In the genomic region with DNA sequence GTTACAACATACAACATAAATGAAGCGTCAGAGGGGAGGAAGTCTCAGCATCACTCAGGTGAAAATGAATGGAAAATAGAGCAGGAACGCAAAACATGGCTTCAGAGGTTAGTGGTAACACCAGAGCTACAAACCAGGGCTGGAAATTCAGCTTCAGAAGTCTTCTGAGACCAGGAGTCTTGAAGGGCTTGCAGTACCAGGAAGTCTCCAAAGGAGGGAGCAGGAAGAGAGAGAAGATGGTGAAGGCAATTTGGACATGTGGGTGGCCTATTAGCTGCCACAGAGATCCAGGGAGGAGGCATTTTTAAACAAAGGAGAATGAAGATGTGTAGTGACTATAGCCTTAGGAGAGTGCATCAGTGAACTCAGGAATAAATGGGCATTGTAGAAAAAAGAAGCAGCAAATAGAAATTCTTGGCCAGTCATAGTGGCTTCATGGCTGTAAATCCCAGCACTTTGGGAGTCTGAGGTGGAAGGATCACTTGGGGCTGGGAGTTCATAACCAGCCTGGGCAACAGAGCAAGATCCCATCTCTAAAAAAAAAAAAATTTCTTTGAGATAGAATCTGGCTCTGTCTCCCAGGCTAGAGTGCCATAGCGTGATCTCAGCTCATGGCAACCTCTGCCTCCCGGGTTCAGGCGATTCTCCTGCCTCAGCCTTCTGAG, we compare ENCODE assay signal across 8 cellular contexts. TPM values are rescaled to one million over a fixed set of nuclear protein-coding genes. Genes with fewer than 3 reads are reported as not detected.
A peak's percentile ranks its signal among the peaks of the same experiment; 100 is the strongest.
DNase-seq lines count a peak whose midpoint lies in the region; ATAC-seq, FAIRE-seq and TF ChIP-seq lines count a peak whose summit lies in the region.

No MANE protein-coding gene starts in this region.

- intact Hi-C loops in Calu3 (cut with micrococcal nuclease; ENCODE audit: unreplicated experiment) = loop anchor here (10.0 kb wide), 1 partner anchor 174 kb away; the partner anchor contains the start of gene CCAR1
- intact Hi-C loops in K562 (cut with micrococcal nuclease) = loop anchor here (10.0 kb wide), 1 partner anchor 354 kb away; the partner anchor contains the start of gene DDX50
- intact Hi-C loops in spleen (cut with DNase I; ENCODE audit: low total_unique reads) = no loop called here

- peak; percentile 94 for FAIRE-seq in K562 (lab: Jason Lieb, UNC)

- TF ChIP-seq RAD21 in K562 (CRISPR knock-in tag; conservative IDR thresholded peaks at IDR 0.05 in 1 of 2, IDR thresholded peaks at IDR 0.05 in 1 of 2) = peak; percentile 77 to 90

- H3K9ac ChIP-seq in K562 (ENCODE audit: insufficient read depth in 1 of 2, low read depth in 2 of 2, low read length in 2 of 2) = no peak overlapping the region

- H3K79me2 ChIP-seq in K562 (ENCODE audit: control insufficient read depth, insufficient read depth, low read length) = no peaks in the 10 kb centered on the region

- TF ChIP-seq POLR2A in Peyer's patch (IDR thresholded peaks at IDR 0.05) (no peak), K562 (conservative IDR thresholded peaks at IDR 0.05) (no peak), spleen (IDR thresholded peaks at IDR 0.05) (no peak)

- peak overlapping the region; percentile 93 for H2AFZ ChIP-seq in K562 (ENCODE audit: low read depth, low read length)

- peak; percentile 68 for DNase-seq in Calu3
- DNase-seq in GM19238 (ENCODE audit: insufficient read length, low spot score) = peak; percentile 46
- DNase-seq in Jurkat, Clone E6-1 (ENCODE audit: low read depth, low spot score) = peak; percentile 76
- peak in 1 of 3 donors; percentile 72 for DNase-seq in Peyer's patch
- DNase-seq in K562 (ENCODE audit: extremely low read depth in 1 of 4, low spot score in 3 of 4) = peak; percentile 72 to 91 (median 76)
- DNase-seq in iPS DF 6.9 (ENCODE audit: low read depth, low spot score) = peak; percentile 84
- no peak for DNase-seq in spleen

- no peaks in the 10 kb centered on the region for H3K27me3 Mint-ChIP-seq in Calu3 (ENCODE audit: unreplicated experiment)

- H3K27ac ChIP-seq in Peyer's patch = no peak overlapping the region
- H3K27ac ChIP-seq in K562 (ENCODE audit: extremely low read depth, low read depth, low read length) = no peak overlapping the region
- no peak overlapping the region for H3K27ac ChIP-seq in iPS DF 6.9 (ENCODE audit: low read length)
- no peak overlapping the region for H3K27ac ChIP-seq in spleen

- H3K4me1 ChIP-seq in Peyer's patch (no peaks in the 10 kb centered on the region), K562 (replicated peaks in 1 of 2; ENCODE audit: control insufficient read depth in 2 of 2, insufficient read depth in 2 of 2, low read length in 2 of 2) (peaks cover 17 to 20% of the 10 kb centered on the region in 2 experiments), iPS DF 6.9 (ENCODE audit: control insufficient read depth, insufficient read depth, low read length) (no peaks in the 10 kb centered on the region), spleen (no peaks in the 10 kb centered on the region)

- CTCF ChIA-PET in Calu3 (lab: Charles Lee) = interaction anchor here (0.5 to 1.4 kb wide), 12 partner anchors 9 to 1076 kb away, joined by 3 to 10 read pairs (median 3); partner anchors contain the start of genes CCAR1 and TET1
- CTCF ChIA-PET in K562 (lab: Yijun Ruan, JAX; ENCODE audit: low intra/inter-chr PET ratio) = interaction anchor here (0.6 kb wide), 1 partner anchor 62 kb away, joined by 3 read pairs; no protein-coding TSS in a partner anchor

- H3K27ac Mint-ChIP-seq in Calu3 (ENCODE audit: unreplicated experiment) = no peak overlapping the region

- H3K9me3 ChIP-seq in Peyer's patch (no peaks in the 10 kb centered on the region), K562 (replicated peaks; ENCODE audit: control insufficient read depth, insufficient read depth, low read depth, low read length) (no peaks in the 10 kb centered on the region), iPS DF 6.9 (ENCODE audit: control insufficient read depth, insufficient read depth, low read length) (no peaks in the 10 kb centered on the region), spleen (no peaks in the 10 kb centered on the region)

- H4K20me1 ChIP-seq in K562 (replicated peaks; ENCODE audit: control insufficient read depth, insufficient read depth, low read length) = no peaks in the 10 kb centered on the region

- H3K27me3 ChIP-seq in Peyer's patch (no peaks in the 10 kb centered on the region), K562 (ENCODE audit: control insufficient read depth in 2 of 2, insufficient read depth in 2 of 2, low read length in 2 of 2) (no peaks in the 10 kb centered on the region), iPS DF 6.9 (ENCODE audit: control insufficient read depth, insufficient read depth, low read length) (no peaks in the 10 kb centered on the region), spleen (replicated peaks in 1 of 7) (no peaks in the 10 kb centered on the region)

- TF ChIP-seq CTCF in Calu3 (IDR thresholded peaks at IDR 0.05; ENCODE audit: unreplicated experiment) = peak; percentile 82
- peak; percentile 22 to 73 (median 66) for TF ChIP-seq CTCF in Peyer's patch (IDR thresholded peaks at IDR 0.05)
- TF ChIP-seq CTCF in K562 (IDR thresholded peaks at IDR 0.05 in 2 of 3, conservative IDR thresholded peaks at IDR 0.05 in 1 of 3; ENCODE audit: insufficient read depth in 2 of 3, low read depth in 1 of 3, low read length in 3 of 3) = peak; percentile 80 to 95 (median 95)
- TF ChIP-seq CTCF in spleen (IDR thresholded peaks at IDR 0.05 in 8 of 11, conservative IDR thresholded peaks at IDR 0.05 in 3 of 11) = peak; percentile 54 to 78 (median 69)

- no peak overlapping the region for H3K4me2 ChIP-seq in K562 (ENCODE audit: insufficient read depth, low read length)

- no peaks in the 10 kb centered on the region for H3K4me1 Mint-ChIP-seq in Calu3 (ENCODE audit: low read depth, unreplicated experiment)

- no peak overlapping the region for H3K4me3 Mint-ChIP-seq in Calu3 (ENCODE audit: low read depth, unreplicated experiment)

- no peaks in the 10 kb centered on the region for H3K36me3 Mint-ChIP-seq in Calu3 (ENCODE audit: insufficient read depth, unreplicated experiment)

- H3K9me1 ChIP-seq in K562 (ENCODE audit: control insufficient read depth, insufficient read depth, low read length) = no peaks in the 10 kb centered on the region

- in situ Hi-C loops in K562 (cut with MboI) = no loop called here

- TF ChIP-seq EP300 in K562 (IDR thresholded peaks at IDR 0.05; ENCODE audit: low read length) = no peak

- 57% methylated on average over 5 of the region's 5 CpGs for WGBS in K562 (ENCODE audit: insufficient coverage, low coverage, missing lambda C conversion rate)
- WGBS in iPS DF 6.9 (ENCODE audit: insufficient coverage, insufficient read length) = no CpG with 5 or more reads among the region's 5 CpGs
- WGBS in spleen, 5 donors = 72 to 80% (median 77%) methylated on average over 5 of the region's 5 CpGs

- H3K9me3 Mint-ChIP-seq in Calu3 (ENCODE audit: low read depth, unreplicated experiment) = no peaks in the 10 kb centered on the region

- BruUV-seq in Calu3 (replicated peaks; lab: Mats Ljungman, UMichigan) (no TSS peak), K562 (replicated peaks; lab: Mats Ljungman, UMichigan) (no TSS peak)

- POLR2A ChIA-PET in K562 (lab: Yijun Ruan, JAX) = interaction anchor here (0.7 to 2.0 kb wide), 7 partner anchors 9 to 350 kb away, joined by 3 to 8 read pairs (median 5); partner anchors contain the start of gene CCAR1

- ATAC-seq in K562 (peak; percentile 78), GM21717 (IDR thresholded peaks at IDR 0.05; ENCODE audit: unreplicated experiment) (no peak)

- no peaks in the 10 kb centered on the region for H3K36me3 ChIP-seq in Peyer's patch
- H3K36me3 ChIP-seq in K562 (ENCODE audit: control insufficient read depth, insufficient read depth, low read length) = no peaks in the 10 kb centered on the region
- no peaks in the 10 kb centered on the region for H3K36me3 ChIP-seq in iPS DF 6.9 (ENCODE audit: control insufficient read depth, insufficient read depth, low read length)
- no peaks in the 10 kb centered on the region for H3K36me3 ChIP-seq in spleen

- H3K4me3 ChIP-seq in Jurkat, Clone E6-1 (ENCODE audit: low read length) = no peak overlapping the region
- H3K4me3 ChIP-seq in Peyer's patch (no peak overlapping the region), K562 (no peak overlapping the region), iPS DF 6.9 (ENCODE audit: low read length) (no peak overlapping the region), spleen (no peak overlapping the region)

RNA-seq across cellular contexts. Expression of gene TET1, which starts 9.3 kb away (rescaled TPM):
- total RNA-seq in Calu3 (2022) (1.2 TPM in 2 replicates), Peyer's patch (1 to 10 TPM; 1.1 to 3.3 (median 1.4) TPM), K562 (2014; rRNA removed) (9.2 and 11.9 TPM in 2 replicates), K562 (2014; rRNA removed; fragmentation: Illumina TruSeq; extraction: Trizol) (21.0 and 22.2 TPM in 2 replicates), K562 (2015; rRNA removed; fragmentation: Illumina TruSeq; extraction: Trizol) (18.0 and 18.7 TPM in 2 replicates), K562 (2021) (20.6 and 21.3 TPM in 2 replicates), spleen (1 to 10 TPM; 1.6 to 3.1 (median 2.5) TPM)
- polyA plus RNA-seq in Jurkat, Clone E6-1 (2012; ENCODE audit: insufficient read depth, insufficient read length) = 3.1 TPM
- 44.0 and 102 TPM in 2 replicates for total RNA-seq in K562 (2011; cell fraction: chromatin; rRNA removed; ENCODE audit: low replicate concordance)
- total RNA-seq in K562 (2011; cell fraction: nucleolus; rRNA removed) = 30.5 and 40.3 TPM in 2 replicates
- total RNA-seq in K562 (2011; cell fraction: nucleoplasm; rRNA removed) = 50.2 and 57.9 TPM in 2 replicates
- polyA plus RNA-seq in K562 (2011; rRNA removed) (11.6 and 18.9 TPM in 2 replicates), K562 (2014; fragmentation: Illumina TruSeq; extraction: Trizol) (12.6 and 16.8 TPM in 2 replicates), K562 (2014; fragmentation: Nextera tagmentation; extraction: Ambion mirVana) (1 to 10 TPM; 2.6 to 3.6 TPM), K562 (2014; rRNA removed) (5.4 and 5.9 TPM in 2 replicates), spleen (under 1 TPM; 0.04 to 0.16 (median 0.15) TPM)
- 4.0 and 9.4 TPM in 2 replicates for polyA plus RNA-seq in K562 (2011; cell fraction: cytosol; rRNA removed)
- polyA plus RNA-seq in K562 (2011; cell fraction: nucleus; rRNA removed) = 10.7 and 16.7 TPM in 2 replicates
- 6.8 and 8.1 TPM in 2 replicates for polyA plus RNA-seq in K562 (2012)
- polyA minus RNA-seq in K562 (2011; rRNA and poly(A)+ RNA removed) = 45.0 and 86.3 TPM in 2 replicates
- polyA minus RNA-seq in K562 (2011; cell fraction: cytosol; rRNA and poly(A)+ RNA removed) = 25.9 and 31.1 TPM in 2 replicates
- 18.4 and 50.4 TPM in 2 replicates for polyA minus RNA-seq in K562 (2011; cell fraction: nucleus; rRNA and poly(A)+ RNA removed)

RNA-seq across cellular contexts. Expression of gene SLC25A16, which starts 23.6 kb away (rescaled TPM):
- total RNA-seq in Calu3 (2022) (42.1 and 44.1 TPM in 2 replicates), Peyer's patch (100 to 1,000 TPM in 1 of 4 donors, 10 to 100 TPM in 3; 32.2 to 180 (median 40.0) TPM), K562 (2014; rRNA removed) (7.5 and 9.0 TPM in 2 replicates), K562 (2014; rRNA removed; fragmentation: Illumina TruSeq; extraction: Trizol) (25.7 and 32.0 TPM in 2 replicates), K562 (2015; rRNA removed; fragmentation: Illumina TruSeq; extraction: Trizol) (16.7 and 16.8 TPM in 2 replicates), K562 (2021) (21.9 and 24.1 TPM in 2 replicates), spleen (10 to 100 TPM; 13.1 to 24.0 (median 18.2) TPM)
- polyA plus RNA-seq in Jurkat, Clone E6-1 (2012; ENCODE audit: insufficient read depth, insufficient read length) = 15.4 TPM
- total RNA-seq in K562 (2011; cell fraction: chromatin; rRNA removed; ENCODE audit: low replicate concordance) = 154 and 293 TPM in 2 replicates
- total RNA-seq in K562 (2011; cell fraction: nucleolus; rRNA removed) = 80.4 and 84.5 TPM in 2 replicates
- 109 and 132 TPM in 2 replicates for total RNA-seq in K562 (2011; cell fraction: nucleoplasm; rRNA removed)
- polyA plus RNA-seq in K562 (2011; rRNA removed) (26.0 and 28.5 TPM in 2 replicates), K562 (2014; fragmentation: Illumina TruSeq; extraction: Trizol) (9.6 and 12.0 TPM in 2 replicates), K562 (2014; fragmentation: Nextera tagmentation; extraction: Ambion mirVana) (1 to 10 TPM; 2.7 to 5.1 TPM), K562 (2014; rRNA removed) (20.0 and 24.6 TPM in 2 replicates), spleen (1 to 10 TPM; 6.0 to 9.9 (median 6.3) TPM)
- 6.3 and 11.1 TPM in 2 replicates for polyA plus RNA-seq in K562 (2011; cell fraction: cytosol; rRNA removed)
- polyA plus RNA-seq in K562 (2011; cell fraction: nucleus; rRNA removed) = 49.8 and 58.5 TPM in 2 replicates
- polyA plus RNA-seq in K562 (2012) = 6.7 and 9.8 TPM in 2 replicates
- 36.2 and 41.9 TPM in 2 replicates for polyA minus RNA-seq in K562 (2011; rRNA and poly(A)+ RNA removed)
- 22.1 and 26.7 TPM in 2 replicates for polyA minus RNA-seq in K562 (2011; cell fraction: cytosol; rRNA and poly(A)+ RNA removed)
- 18.6 and 24.5 TPM in 2 replicates for polyA minus RNA-seq in K562 (2011; cell fraction: nucleus; rRNA and poly(A)+ RNA removed)
